In genomic region chr22:44703269-44703870, GRCh38 we compare ENCODE assay signal across 1 cellular context.
TF ChIP-seq lines count a peak whose summit lies in the region.

No MANE protein-coding gene starts in this region.

TF ChIP-seq in K562, 482 proteins besides CTCF, POLR2A, EP300 and RAD21:
- TF ChIP-seq ZHX1 (conservative IDR thresholded peaks at IDR 0.05; ENCODE audit: low read length) (no peak), MYNN (IDR thresholded peaks at IDR 0.05) (no peak), MYNN (CRISPR knock-in tag; IDR thresholded peaks at IDR 0.05) (no peak), CBX3 (IDR thresholded peaks at IDR 0.05; ENCODE audit: borderline replicate concordance in 1 of 2, low read length in 2 of 2) (no peak), ZNF586 (CRISPR knock-in tag; conservative IDR thresholded peaks at IDR 0.05) (no peak), FOS (IDR thresholded peaks at IDR 0.05; ENCODE audit: extremely low read depth, insufficient read length) (no peak), MTA2 (IDR thresholded peaks at IDR 0.05; ENCODE audit: low read depth) (no peak), ZNF165 (CRISPR knock-in tag; IDR thresholded peaks at IDR 0.05; ENCODE audit: borderline replicate concordance) (no peak), MLLT1 (IDR thresholded peaks at IDR 0.05) (no peak), HMG20B (CRISPR knock-in tag; IDR thresholded peaks at IDR 0.05) (no peak)
TF ChIP-seq in K562: peak in this region for 0.
